ENCODE assay signal across 24 cellular contexts in the genomic region with DNA sequence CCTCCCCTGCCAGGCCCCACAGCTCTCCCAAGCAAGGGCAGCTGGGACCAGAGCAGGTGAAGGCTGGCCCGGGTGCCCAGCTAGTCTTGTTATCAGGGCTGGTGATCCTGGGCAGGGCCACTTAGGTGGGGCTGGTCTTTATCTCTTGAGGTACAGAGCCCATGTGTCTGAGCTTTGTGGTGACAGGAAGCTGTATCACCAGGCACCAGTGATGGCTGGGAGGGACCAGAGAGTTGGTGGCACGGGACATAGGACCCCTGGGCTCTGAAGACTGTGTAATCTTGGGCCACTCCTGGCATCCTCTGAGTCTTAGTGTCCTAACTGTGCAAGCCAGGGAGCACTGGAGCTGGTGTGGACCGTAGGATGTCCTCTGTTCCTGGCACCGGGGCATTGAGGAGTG. TPM values are rescaled to one million over a fixed set of nuclear protein-coding genes. Genes with fewer than 3 reads are reported as not detected.
"Had no signal": no experiment of that assay in that cellular context is flagged by ENCODE, and none has a peak within 500 bp of the region (broad histone marks: within the 10 kb centered on the region; RNA-seq: fewer than 3 reads in every experiment).

No MANE protein-coding gene starts in this region.

- H3K4me2 ChIP-seq: neural progenitor cell had no signal

- H3K27ac ChIP-seq: coronary artery, left lung, neural progenitor cell, right lobe of liver, skin epidermis, testis had no signal

- H3K4me3 ChIP-seq: coronary artery, gastroesophageal sphincter, left lung, neural progenitor cell, right lobe of liver, skin epidermis, testis had no signal

- DNase-seq: activated CD4-positive, alpha-beta T cell treated with anti-CD3 and anti-CD28 coated beads for 4 hours; activated CD4-positive, alpha-beta T cell treated with anti-CD3 and anti-CD28 coated beads, Interleukin-2, amount 50 U/mL, for 48 hours; activated CD4-positive, CD25-positive, alpha-beta regulatory T cell; activated CD8-positive, alpha-beta memory T cell treated with anti-CD3 and anti-CD28 coated beads, Interleukin-2, amount 50 U/mL, for 48 hours; activated naive CD4-positive, alpha-beta T cell; activated T-cell treated with anti-CD3 and anti-CD28 coated beads, Interleukin-2, amount 50 U/mL, for 4 hours; amygdala; cerebellar nuclear complex; immature natural killer cell; kidney glomerular epithelial cell; naive thymus-derived CD8-positive, alpha-beta T cell; right lobe of liver; stimulated activated CD4-positive, alpha-beta T cell treated with anti-CD3 and anti-CD28 coated beads, Interleukin-15, amount 100 ng/mL, for 24 hours; stimulated activated naive B cell treated with anti-CD40 and anti-IgM and Interleukin-4, amounts not matched to agents 10 μg/mL and 1 μg/mL and 100 μg/mL, for 72 hours; T-helper 1 cell; testis had no signal

- H3K4me1 ChIP-seq: gastroesophageal sphincter, neural progenitor cell, testis had no signal

- H3K9ac ChIP-seq: neural progenitor cell had no signal

- H2AFZ ChIP-seq: neural progenitor cell had no signal

- H3K9me3 ChIP-seq: gastroesophageal sphincter, left lung, right lobe of liver, testis had no signal

- ATAC-seq: activated T-cell treated with anti-CD3 and anti-CD28 coated beads, Interleukin-2, amount 50 U/mL, for 4 hours; gastroesophageal sphincter; left lung; naive thymus-derived CD8-positive, alpha-beta T cell; right lobe of liver; stimulated activated naive B cell treated with anti-CD40 and anti-IgM and Interleukin-4, amounts not matched to agents 10 μg/mL and 1 μg/mL and 100 μg/mL, for 72 hours had no signal

- H3K27me3 ChIP-seq: gastroesophageal sphincter, left lung, neural progenitor cell, right lobe of liver, testis had no signal

- H3K36me3 ChIP-seq: gastroesophageal sphincter, left lung, neural progenitor cell, right lobe of liver had no signal

RNA-seq across cellular contexts. Expression of a gene that starts 12.8 kb away (rescaled TPM):
- total RNA-seq: activated CD8-positive, alpha-beta memory T cell treated with anti-CD3 and anti-CD28 coated beads for 36 hours; activated T-helper 2 cell treated with anti-CD3 and anti-CD28 coated beads, Interferon-gamma antibody, Interleukin-2, Interleukin-4, amounts not matched to agents 10 μg/mL and 5 μg/mL and 100 μg/mL, durations not matched to agents 14 hours and 24 hours and 36 hours; lung microvascular endothelial cell; naive thymus-derived CD8-positive, alpha-beta T cell had no signal
- polyA plus RNA-seq: immature natural killer cell; naive thymus-derived CD8-positive, alpha-beta T cell had no signal
